17 cellular contexts compared by ENCODE assay signal in the genomic region with DNA sequence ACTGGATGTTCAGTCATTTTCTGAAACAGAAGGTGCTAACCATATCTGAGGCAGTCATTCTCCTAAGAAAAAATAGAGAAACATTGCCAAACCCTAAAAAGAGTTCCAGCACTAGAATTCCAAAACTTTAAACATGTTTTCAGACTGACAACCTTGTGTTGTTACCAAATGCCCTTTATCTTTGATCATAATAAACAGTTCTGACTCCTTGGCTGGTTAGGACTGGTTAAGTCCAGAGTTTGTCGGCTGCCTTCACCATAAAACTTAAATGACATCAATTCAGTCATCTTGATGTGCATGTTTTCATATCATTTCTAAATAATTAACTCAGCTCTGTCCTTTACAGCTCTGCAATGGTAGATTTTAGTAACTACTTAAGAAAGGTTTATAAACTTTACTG.
"Had no signal": no experiment of that assay in that cellular context is flagged by ENCODE, and none has a peak within 500 bp of the region (broad histone marks: within the 10 kb centered on the region; RNA-seq: fewer than 3 reads in every experiment).

No MANE protein-coding gene starts in this region.

- ATAC-seq: activated CD8-positive, alpha-beta T cell treated with anti-CD3 and anti-CD28 coated beads, Interleukin-2, amount 10 ng/mL, durations not matched to agents 7 days and 5 days; activated naive CD4-positive, alpha-beta T cell treated with anti-CD3 and anti-CD28 coated beads, Interleukin-2, amount 50 U/mL, for 72 hours; left lung; natural killer cell; WTC11 had no signal

- H3K27ac Mint-ChIP-seq: activated CD8-positive, alpha-beta T cell treated with anti-CD3 and anti-CD28 coated beads, Interleukin-2, amount 10 ng/mL, durations not matched to agents 7 days and 5 days; activated naive CD4-positive, alpha-beta T cell treated with anti-CD3 and anti-CD28 coated beads, Interleukin-2, amount 50 U/mL, for 72 hours; endodermal cell; natural killer cell; stimulated activated naive CD8-positive, alpha-beta T cell treated with anti-CD3 and anti-CD28 coated beads, Interleukin-15, Interleukin-2, amounts not matched to agents 100 ng/mL and 50 ng/mL, for 24 hours; T-helper 1 cell treated with Interleukin-12 subunit alpha and Interleukin-12 subunit beta and Interleukin-4 antibody, amounts not matched to agents 30 μg/mL and 1 μg/mL, for 36 hours; WTC11 had no signal

- H3K4me1 Mint-ChIP-seq: natural killer cell had no signal

- DNase-seq: activated CD4-positive, alpha-beta T cell treated with anti-CD3 and anti-CD28 coated beads for 48 hours; activated CD8-positive, alpha-beta memory T cell treated with anti-CD3 and anti-CD28 coated beads, Interleukin-2, amount 50 U/mL, for 4 hours; activated CD8-positive, alpha-beta T cell treated with anti-CD3 and anti-CD28 coated beads, Interleukin-2, amount 10 ng/mL, durations not matched to agents 7 days and 5 days; activated gamma-delta T cell; activated T-cell treated with anti-CD3 and anti-CD28 coated beads, Interleukin-2, amount 50 U/mL, for 48 hours; endodermal cell; erythroblast; left lung; natural killer cell; sigmoid colon; spleen; uterus had no signal

- H3K9me3 Mint-ChIP-seq: activated naive CD4-positive, alpha-beta T cell treated with anti-CD3 and anti-CD28 coated beads, Interleukin-2, amount 50 U/mL, for 72 hours; endodermal cell; stimulated activated naive CD8-positive, alpha-beta T cell treated with anti-CD3 and anti-CD28 coated beads, Interleukin-15, Interleukin-2, amounts not matched to agents 100 ng/mL and 50 ng/mL, for 24 hours; T-helper 1 cell treated with Interleukin-12 subunit alpha and Interleukin-12 subunit beta and Interleukin-4 antibody, amounts not matched to agents 30 μg/mL and 1 μg/mL, for 36 hours; WTC11 had no signal

- H3K27me3 ChIP-seq: left lung, sigmoid colon, spleen, uterus had no signal

- H3K4me1 ChIP-seq: prostate gland, spleen, uterus had no signal

- H3K27me3 Mint-ChIP-seq: stimulated activated naive CD8-positive, alpha-beta T cell treated with anti-CD3 and anti-CD28 coated beads, Interleukin-15, Interleukin-2, amounts not matched to agents 100 ng/mL and 50 ng/mL, for 24 hours had no signal

- H3K36me3 Mint-ChIP-seq: activated naive CD4-positive, alpha-beta T cell treated with anti-CD3 and anti-CD28 coated beads, Interleukin-2, amount 50 U/mL, for 72 hours; natural killer cell; WTC11 had no signal

- H3K4me3 Mint-ChIP-seq: activated CD8-positive, alpha-beta T cell treated with anti-CD3 and anti-CD28 coated beads, Interleukin-2, amount 10 ng/mL, durations not matched to agents 7 days and 5 days; endodermal cell; natural killer cell; stimulated activated naive CD8-positive, alpha-beta T cell treated with anti-CD3 and anti-CD28 coated beads, Interleukin-15, Interleukin-2, amounts not matched to agents 100 ng/mL and 50 ng/mL, for 24 hours; T-helper 1 cell treated with Interleukin-12 subunit alpha and Interleukin-12 subunit beta and Interleukin-4 antibody, amounts not matched to agents 30 μg/mL and 1 μg/mL, for 36 hours; WTC11 had no signal

- H3K9me3 ChIP-seq: left lung, prostate gland, sigmoid colon, spleen, uterus had no signal

- H3K4me3 ChIP-seq: left lung, prostate gland, sigmoid colon, spleen, uterus had no signal

- H3K36me3 ChIP-seq: prostate gland, sigmoid colon, spleen, uterus had no signal

- H3K27ac ChIP-seq: prostate gland, sigmoid colon, spleen, uterus had no signal
